Comparison of ENCODE assay signal across 9 cellular contexts in genomic region chr3:32571192-32571485, GRCh38. TPM values are rescaled to one million over a fixed set of nuclear protein-coding genes. Genes with fewer than 3 reads are reported as not detected.
DNase-seq lines count a peak whose midpoint lies in the region; ATAC-seq, FAIRE-seq and TF ChIP-seq lines count a peak whose summit lies in the region.
"Had no signal": no experiment of that assay in that cellular context is flagged by ENCODE, and none has a peak within 500 bp of the region (broad histone marks: within the 10 kb centered on the region; RNA-seq: fewer than 3 reads in every experiment).

No MANE protein-coding gene starts in this region.

- DNase-seq in BE2C: no peak
- DNase-seq in Panc1 (ENCODE audit: low read depth, low spot score): no peak
- DNase-seq in erythroblast (lab: John Stamatoyannopoulos, UW): no peak
- no peak for DNase-seq in HuH-7.5 (ENCODE audit: low spot score)
- no peak for DNase-seq in NCI-H2171 (lab: John Stamatoyannopoulos, UW)
- no peak for DNase-seq in GM12891 (ENCODE audit: insufficient read length, low spot score)

- in situ Hi-C loops in Panc1 (cut with HindIII; ENCODE audit: low pct_unique_long_range_greater_than_20kb, low sequenced_read_pairs): no loop called here

- FAIRE-seq in GM12891 (lab: Jason Lieb, UNC): no peak
- FAIRE-seq: islet of Langerhans had no signal

- TF ChIP-seq POLR2A in erythroblast (IDR thresholded peaks at IDR 0.05; ENCODE audit: low read length): peak; percentile 74
- TF ChIP-seq POLR2A in GM12891 (IDR thresholded peaks at IDR 0.05; ENCODE audit: low read depth, low read length): no peak

- H3K27ac ChIP-seq in Panc1 (ENCODE audit: low read length) (peak overlapping the region; percentile 87), neutrophil (peak overlapping the region; percentile 93)

- peak; percentile 39 for ATAC-seq in GM21723 (IDR thresholded peaks at IDR 0.05; ENCODE audit: unreplicated experiment)
- no peak; the same call in 1 of the 2 replicates for ATAC-seq in Panc1

- intact Hi-C loops in Panc1 (cut with micrococcal nuclease; ENCODE audit: unreplicated experiment): no loop called here

- POLR2A ChIA-PET in Panc1 (lab: Charles Lee): no interaction called here

- CTCF ChIA-PET in Panc1 (lab: Charles Lee): no interaction called here

- no peaks in the 10 kb centered on the region for H3K9me3 ChIP-seq in BE2C
- H3K9me3 ChIP-seq in Panc1 (ENCODE audit: control insufficient read depth, insufficient read depth, low read depth, low read length): no peaks in the 10 kb centered on the region
- no peaks in the 10 kb centered on the region for H3K9me3 ChIP-seq in neutrophil

- H3K36me3 ChIP-seq in BE2C (peaks cover 3% of the 10 kb centered on the region; the same call in 1 of the 2 replicates), Panc1 (ENCODE audit: control insufficient read depth, insufficient read depth, low read length) (peaks cover 9% of the 10 kb centered on the region), neutrophil (peaks cover 4% of the 10 kb centered on the region)

- no peak for TF ChIP-seq CTCF in BE2C (IDR thresholded peaks at IDR 0.05; ENCODE audit: low read depth, low read length)
- no peak for TF ChIP-seq CTCF in Panc1 (IDR thresholded peaks at IDR 0.05)
- TF ChIP-seq CTCF in neutrophil (IDR thresholded peaks at IDR 0.05): no peak

- peak overlapping the region; percentile 74 for H3K4me3 ChIP-seq in BE2C (ENCODE audit: low read depth, low read length)
- peak overlapping the region; percentile 76 to 81 for H3K4me3 ChIP-seq in Panc1 (ENCODE audit: low read depth in 2 of 2, low read length in 2 of 2)
- H3K4me3 ChIP-seq in neutrophil (ENCODE audit: low read depth in 1 of 2, low read length in 1 of 2): peak overlapping the region; percentile 95 to 97

- BruUV-seq in Panc1 (replicated peaks; lab: Mats Ljungman, UMichigan): no TSS peak

- H3K4me1 ChIP-seq in BE2C (no peaks in the 10 kb centered on the region), Panc1 (ENCODE audit: control insufficient read depth, insufficient read depth, low read length) (peaks cover 6% of the 10 kb centered on the region), neutrophil (ENCODE audit: control insufficient read depth in 1 of 2, insufficient read depth in 1 of 2, low read depth in 1 of 2, low read length in 1 of 2) (peaks cover 22 to 44% of the 10 kb centered on the region in 2 experiments)

- H3K27me3 ChIP-seq in BE2C (no peaks in the 10 kb centered on the region), Panc1 (ENCODE audit: control insufficient read depth, insufficient read depth, low read length) (no peaks in the 10 kb centered on the region), neutrophil (no peaks in the 10 kb centered on the region)

TF ChIP-seq in GM12891, 5 proteins besides CTCF, POLR2A, EP300 and RAD21:
- TF ChIP-seq SPI1 (IDR thresholded peaks at IDR 0.05; ENCODE audit: low read depth, low read length): no peak
- TF ChIP-seq POLR2AphosphoS5 (IDR thresholded peaks at IDR 0.05; ENCODE audit: low read depth, low read length): no peak
- no peak for TF ChIP-seq POU2F2 (IDR thresholded peaks at IDR 0.05; ENCODE audit: low read depth, low read length)
- TF ChIP-seq TAF1 (IDR thresholded peaks at IDR 0.05; ENCODE audit: low read depth, low read length): no peak
- TF ChIP-seq PAX5 (IDR thresholded peaks at IDR 0.05; ENCODE audit: insufficient read depth, low read length, severe bottlenecking): no peak

RNA-seq across cellular contexts. Expression of gene DYNC1LI1, which starts 0.5 kb away (rescaled TPM):
- polyA plus RNA-seq in BE2C (2012; ENCODE audit: insufficient read depth, insufficient read length, low read depth): 26.1 TPM
- 30.5 TPM for total RNA-seq in Panc1 (2021; ENCODE audit: unreplicated experiment)
- 27.2 TPM for polyA plus RNA-seq in Panc1 (2012; ENCODE audit: insufficient read length)
- 17.1 TPM for polyA plus RNA-seq in GM12891 (2012; ENCODE audit: low read depth, missing spikeins)
